1 cellular context compared by ENCODE assay signal in genomic region chr15:58142827-58143226, GRCh38.
A peak's percentile ranks its signal among the peaks of the same experiment; 100 is the strongest.
TF ChIP-seq lines count a peak whose summit lies in the region.

No MANE protein-coding gene starts in this region.

TF ChIP-seq in K562, 482 proteins besides CTCF, POLR2A, EP300 and RAD21 (continued from another document and continues in another):
- TF ChIP-seq, protein P1, sequence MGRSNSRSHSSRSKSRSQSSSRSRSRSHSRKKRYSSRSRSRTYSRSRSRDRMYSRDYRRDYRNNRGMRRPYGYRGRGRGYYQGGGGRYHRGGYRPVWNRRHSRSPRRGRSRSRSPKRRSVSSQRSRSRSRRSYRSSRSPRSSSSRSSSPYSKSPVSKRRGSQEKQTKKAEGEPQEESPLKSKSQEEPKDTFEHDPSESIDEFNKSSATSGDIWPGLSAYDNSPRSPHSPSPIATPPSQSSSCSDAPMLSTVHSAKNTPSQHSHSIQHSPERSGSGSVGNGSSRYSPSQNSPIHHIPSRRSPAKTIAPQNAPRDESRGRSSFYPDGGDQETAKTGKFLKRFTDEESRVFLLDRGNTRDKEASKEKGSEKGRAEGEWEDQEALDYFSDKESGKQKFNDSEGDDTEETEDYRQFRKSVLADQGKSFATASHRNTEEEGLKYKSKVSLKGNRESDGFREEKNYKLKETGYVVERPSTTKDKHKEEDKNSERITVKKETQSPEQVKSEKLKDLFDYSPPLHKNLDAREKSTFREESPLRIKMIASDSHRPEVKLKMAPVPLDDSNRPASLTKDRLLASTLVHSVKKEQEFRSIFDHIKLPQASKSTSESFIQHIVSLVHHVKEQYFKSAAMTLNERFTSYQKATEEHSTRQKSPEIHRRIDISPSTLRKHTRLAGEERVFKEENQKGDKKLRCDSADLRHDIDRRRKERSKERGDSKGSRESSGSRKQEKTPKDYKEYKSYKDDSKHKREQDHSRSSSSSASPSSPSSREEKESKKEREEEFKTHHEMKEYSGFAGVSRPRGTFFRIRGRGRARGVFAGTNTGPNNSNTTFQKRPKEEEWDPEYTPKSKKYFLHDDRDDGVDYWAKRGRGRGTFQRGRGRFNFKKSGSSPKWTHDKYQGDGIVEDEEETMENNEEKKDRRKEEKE (IDR thresholded peaks at IDR 0.05; ENCODE audit: borderline replicate concordance in 1 of 2, control insufficient read depth in 1 of 2, low read depth in 2 of 2, low read length in 1 of 2), result no peak
- TF ChIP-seq ZNF311 (CRISPR knock-in tag; IDR thresholded peaks at IDR 0.05) (no peak), KLF16 (IDR thresholded peaks at IDR 0.05) (no peak), FOS (IDR thresholded peaks at IDR 0.05; ENCODE audit: extremely low read depth, insufficient read length) (no peak), RNF219 (CRISPR knock-in tag; IDR thresholded peaks at IDR 0.05) (no peak), ERF (CRISPR knock-in tag; IDR thresholded peaks at IDR 0.05) (no peak), ZNF277 (CRISPR knock-in tag; IDR thresholded peaks at IDR 0.05; ENCODE audit: borderline replicate concordance) (no peak), CREB1 (IDR thresholded peaks at IDR 0.05) (no peak), CREB1 (CRISPR knock-in tag; IDR thresholded peaks at IDR 0.05) (no peak), ZNF609 (CRISPR knock-in tag; IDR thresholded peaks at IDR 0.05; ENCODE audit: borderline replicate concordance) (no peak), FOXA3 (CRISPR knock-in tag; conservative IDR thresholded peaks at IDR 0.05 in 1 of 2, IDR thresholded peaks at IDR 0.05 in 1 of 2) (no peak), FOXK2 (conservative IDR thresholded peaks at IDR 0.05 in 1 of 2, IDR thresholded peaks at IDR 0.05 in 1 of 2; ENCODE audit: low read depth in 2 of 2) (no peak), RBM15 (IDR thresholded peaks at IDR 0.05; ENCODE audit: insufficient read depth, low read length) (no peak), ZNF232 (CRISPR knock-in tag; IDR thresholded peaks at IDR 0.05) (no peak), ZNF143 (CRISPR knock-in tag; IDR thresholded peaks at IDR 0.05) (no peak), FOSL1 (tag; conservative IDR thresholded peaks at IDR 0.05) (0 out of 2 replicates have a peak, but pooled peaks have one; percentile 23), JUND (IDR thresholded peaks at IDR 0.05; ENCODE audit: borderline replicate concordance, low read depth, low read length) (peak; percentile 88), JUND (tag; IDR thresholded peaks at IDR 0.05; ENCODE audit: borderline replicate concordance, low read depth, low read length) (peak; percentile 65; the same call in 1 of the 3 replicates), ETV6 (IDR thresholded peaks at IDR 0.05; ENCODE audit: borderline replicate concordance in 1 of 2, low read depth in 2 of 2, low read length in 1 of 2) (no peak), ETV6 (CRISPR knock-in tag; IDR thresholded peaks at IDR 0.05; ENCODE audit: borderline replicate concordance) (no peak), GMEB1 (CRISPR knock-in tag; IDR thresholded peaks at IDR 0.05) (no peak), BCOR (IDR thresholded peaks at IDR 0.05) (no peak), NONO (IDR thresholded peaks at IDR 0.05; ENCODE audit: low read depth in 2 of 2, low read length in 1 of 2) (no peak), GATA2 (CRISPR knock-in tag; IDR thresholded peaks at IDR 0.05) (no peak), ZNF584 (CRISPR knock-in tag; IDR thresholded peaks at IDR 0.05; ENCODE audit: low read depth) (peak; percentile 63; the same call in 1 of the 2 replicates), HCFC1 (IDR thresholded peaks at IDR 0.05; ENCODE audit: low read depth, low read length) (no peak), ZNF197 (CRISPR knock-in tag; IDR thresholded peaks at IDR 0.05; ENCODE audit: low read depth) (peak; percentile 67), ZBTB5 (IDR thresholded peaks at IDR 0.05) (no peak), SLC30A9 (CRISPR knock-in tag; IDR thresholded peaks at IDR 0.05) (no peak), ADNP (tag; IDR thresholded peaks at IDR 0.05) (no peak), ZNF184 (CRISPR knock-in tag; IDR thresholded peaks at IDR 0.05) (no peak), IFI16 (CRISPR knock-in tag; IDR thresholded peaks at IDR 0.05) (no peak)
- TF ChIP-seq, protein P2, sequence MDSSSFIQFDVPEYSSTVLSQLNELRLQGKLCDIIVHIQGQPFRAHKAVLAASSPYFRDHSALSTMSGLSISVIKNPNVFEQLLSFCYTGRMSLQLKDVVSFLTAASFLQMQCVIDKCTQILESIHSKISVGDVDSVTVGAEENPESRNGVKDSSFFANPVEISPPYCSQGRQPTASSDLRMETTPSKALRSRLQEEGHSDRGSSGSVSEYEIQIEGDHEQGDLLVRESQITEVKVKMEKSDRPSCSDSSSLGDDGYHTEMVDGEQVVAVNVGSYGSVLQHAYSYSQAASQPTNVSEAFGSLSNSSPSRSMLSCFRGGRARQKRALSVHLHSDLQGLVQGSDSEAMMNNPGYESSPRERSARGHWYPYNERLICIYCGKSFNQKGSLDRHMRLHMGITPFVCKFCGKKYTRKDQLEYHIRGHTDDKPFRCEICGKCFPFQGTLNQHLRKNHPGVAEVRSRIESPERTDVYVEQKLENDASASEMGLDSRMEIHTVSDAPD (CRISPR knock-in tag; IDR thresholded peaks at IDR 0.05), result no peak
- TF ChIP-seq, protein P3, sequence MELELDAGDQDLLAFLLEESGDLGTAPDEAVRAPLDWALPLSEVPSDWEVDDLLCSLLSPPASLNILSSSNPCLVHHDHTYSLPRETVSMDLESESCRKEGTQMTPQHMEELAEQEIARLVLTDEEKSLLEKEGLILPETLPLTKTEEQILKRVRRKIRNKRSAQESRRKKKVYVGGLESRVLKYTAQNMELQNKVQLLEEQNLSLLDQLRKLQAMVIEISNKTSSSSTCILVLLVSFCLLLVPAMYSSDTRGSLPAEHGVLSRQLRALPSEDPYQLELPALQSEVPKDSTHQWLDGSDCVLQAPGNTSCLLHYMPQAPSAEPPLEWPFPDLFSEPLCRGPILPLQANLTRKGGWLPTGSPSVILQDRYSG (tag; conservative IDR thresholded peaks at IDR 0.05; ENCODE audit: low read depth), result peak; percentile 43; the same call in 1 of the 2 replicates
- TF ChIP-seq, protein P4, sequence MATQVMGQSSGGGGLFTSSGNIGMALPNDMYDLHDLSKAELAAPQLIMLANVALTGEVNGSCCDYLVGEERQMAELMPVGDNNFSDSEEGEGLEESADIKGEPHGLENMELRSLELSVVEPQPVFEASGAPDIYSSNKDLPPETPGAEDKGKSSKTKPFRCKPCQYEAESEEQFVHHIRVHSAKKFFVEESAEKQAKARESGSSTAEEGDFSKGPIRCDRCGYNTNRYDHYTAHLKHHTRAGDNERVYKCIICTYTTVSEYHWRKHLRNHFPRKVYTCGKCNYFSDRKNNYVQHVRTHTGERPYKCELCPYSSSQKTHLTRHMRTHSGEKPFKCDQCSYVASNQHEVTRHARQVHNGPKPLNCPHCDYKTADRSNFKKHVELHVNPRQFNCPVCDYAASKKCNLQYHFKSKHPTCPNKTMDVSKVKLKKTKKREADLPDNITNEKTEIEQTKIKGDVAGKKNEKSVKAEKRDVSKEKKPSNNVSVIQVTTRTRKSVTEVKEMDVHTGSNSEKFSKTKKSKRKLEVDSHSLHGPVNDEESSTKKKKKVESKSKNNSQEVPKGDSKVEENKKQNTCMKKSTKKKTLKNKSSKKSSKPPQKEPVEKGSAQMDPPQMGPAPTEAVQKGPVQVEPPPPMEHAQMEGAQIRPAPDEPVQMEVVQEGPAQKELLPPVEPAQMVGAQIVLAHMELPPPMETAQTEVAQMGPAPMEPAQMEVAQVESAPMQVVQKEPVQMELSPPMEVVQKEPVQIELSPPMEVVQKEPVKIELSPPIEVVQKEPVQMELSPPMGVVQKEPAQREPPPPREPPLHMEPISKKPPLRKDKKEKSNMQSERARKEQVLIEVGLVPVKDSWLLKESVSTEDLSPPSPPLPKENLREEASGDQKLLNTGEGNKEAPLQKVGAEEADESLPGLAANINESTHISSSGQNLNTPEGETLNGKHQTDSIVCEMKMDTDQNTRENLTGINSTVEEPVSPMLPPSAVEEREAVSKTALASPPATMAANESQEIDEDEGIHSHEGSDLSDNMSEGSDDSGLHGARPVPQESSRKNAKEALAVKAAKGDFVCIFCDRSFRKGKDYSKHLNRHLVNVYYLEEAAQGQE (CRISPR knock-in tag; IDR thresholded peaks at IDR 0.05; ENCODE audit: low read depth), result no peak
- TF ChIP-seq, protein P5, sequence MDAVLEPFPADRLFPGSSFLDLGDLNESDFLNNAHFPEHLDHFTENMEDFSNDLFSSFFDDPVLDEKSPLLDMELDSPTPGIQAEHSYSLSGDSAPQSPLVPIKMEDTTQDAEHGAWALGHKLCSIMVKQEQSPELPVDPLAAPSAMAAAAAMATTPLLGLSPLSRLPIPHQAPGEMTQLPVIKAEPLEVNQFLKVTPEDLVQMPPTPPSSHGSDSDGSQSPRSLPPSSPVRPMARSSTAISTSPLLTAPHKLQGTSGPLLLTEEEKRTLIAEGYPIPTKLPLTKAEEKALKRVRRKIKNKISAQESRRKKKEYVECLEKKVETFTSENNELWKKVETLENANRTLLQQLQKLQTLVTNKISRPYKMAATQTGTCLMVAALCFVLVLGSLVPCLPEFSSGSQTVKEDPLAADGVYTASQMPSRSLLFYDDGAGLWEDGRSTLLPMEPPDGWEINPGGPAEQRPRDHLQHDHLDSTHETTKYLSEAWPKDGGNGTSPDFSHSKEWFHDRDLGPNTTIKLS (IDR thresholded peaks at IDR 0.05; ENCODE audit: borderline replicate concordance, low read depth), result no peak
